8 cellular contexts compared by ENCODE assay signal in genomic region chr7:44082541-44083207, GRCh38. TPM values are rescaled to one million over a fixed set of nuclear protein-coding genes. Genes with fewer than 3 reads are reported as not detected.
A peak's percentile ranks its signal among the peaks of the same experiment; 100 is the strongest.
DNase-seq lines count a peak whose midpoint lies in the region; ATAC-seq, FAIRE-seq and TF ChIP-seq lines count a peak whose summit lies in the region.

No MANE protein-coding gene starts in this region.

- peaks cover 13% of the 10 kb centered on the region for H3K36me3 Mint-ChIP-seq in T-helper 1 cell treated with Interleukin-12 subunit alpha and Interleukin-12 subunit beta and Interleukin-4 antibody, amounts not matched to agents 30 μg/mL and 1 μg/mL, for 36 hours (ENCODE audit: low read depth)

- WGBS in psoas muscle, 3 donors, result 0 to 1% (median 0%) methylated on average over 41 to 54 of the region's 54 CpGs

- H3K4me3 ChIP-seq in right atrium auricular region, result peak overlapping the region; percentile 62 to 82
- peak overlapping the region; percentile 73 for H3K4me3 ChIP-seq in psoas muscle

- H3K27ac ChIP-seq in angular gyrus (ENCODE audit: low read depth, low read length), result peak overlapping the region; percentile 80
- H3K27ac ChIP-seq in right atrium auricular region, result peak overlapping the region; percentile 92 to 93
- H3K27ac ChIP-seq in psoas muscle, result peak overlapping the region; percentile 83

- H3K9me3 ChIP-seq in right atrium auricular region, result no peaks in the 10 kb centered on the region
- no peaks in the 10 kb centered on the region for H3K9me3 ChIP-seq in psoas muscle

- peak; percentile 97 for DNase-seq in NCI-H1694 (lab: John Stamatoyannopoulos, UW)
- DNase-seq in right atrium auricular region (ENCODE audit: low spot score), result peak; percentile 99
- peak; percentile 99 to 100 for DNase-seq in psoas muscle
- DNase-seq in urothelium cell line (ENCODE audit: low spot score), result peak; percentile 100

- ATAC-seq in GM18498 (IDR thresholded peaks at IDR 0.05; ENCODE audit: unreplicated experiment), result peak; percentile 92
- peak; percentile 93 for ATAC-seq in HG02885 (IDR thresholded peaks at IDR 0.05; ENCODE audit: poor library complexity, unreplicated experiment)
- ATAC-seq in psoas muscle, result peak; percentile 94 to 96 (median 94)

- no peaks in the 10 kb centered on the region for H3K27me3 Mint-ChIP-seq in T-helper 1 cell treated with Interleukin-12 subunit alpha and Interleukin-12 subunit beta and Interleukin-4 antibody, amounts not matched to agents 30 μg/mL and 1 μg/mL, for 36 hours (ENCODE audit: low read depth)

- H3K27me3 ChIP-seq in right atrium auricular region, result no peaks in the 10 kb centered on the region
- no peaks in the 10 kb centered on the region for H3K27me3 ChIP-seq in psoas muscle (ENCODE audit: insufficient read depth in 3 of 3, low read length in 2 of 3)

- TF ChIP-seq CTCF in right atrium auricular region (IDR thresholded peaks at IDR 0.05) (no peak), psoas muscle (IDR thresholded peaks at IDR 0.05) (no peak)

- H3K4me3 Mint-ChIP-seq in T-helper 1 cell treated with Interleukin-12 subunit alpha and Interleukin-12 subunit beta and Interleukin-4 antibody, amounts not matched to agents 30 μg/mL and 1 μg/mL, for 36 hours, result peak overlapping the region; percentile 88

- H3K4me1 ChIP-seq in right atrium auricular region (peaks cover 0 to 45% of the 10 kb centered on the region in 2 donors), psoas muscle (peaks cover 35% of the 10 kb centered on the region)

- intact Hi-C loops in psoas muscle (cut with DNase I), result loop anchor here in 1 of 2 donors (5.0 kb wide), 3 partner anchors 40 to 120 kb away; partner anchors contain the start of genes DBNL, POLD2 and YKT6

- peak; percentile 90 for FAIRE-seq in urothelium cell line (lab: Jason Lieb, UNC)

- H3K27ac Mint-ChIP-seq in T-helper 1 cell treated with Interleukin-12 subunit alpha and Interleukin-12 subunit beta and Interleukin-4 antibody, amounts not matched to agents 30 μg/mL and 1 μg/mL, for 36 hours, result peak overlapping the region; percentile 71

- H3K9me3 Mint-ChIP-seq in T-helper 1 cell treated with Interleukin-12 subunit alpha and Interleukin-12 subunit beta and Interleukin-4 antibody, amounts not matched to agents 30 μg/mL and 1 μg/mL, for 36 hours, result no peaks in the 10 kb centered on the region

- H3K36me3 ChIP-seq in right atrium auricular region, result peaks cover 29% of the 10 kb centered on the region
- H3K36me3 ChIP-seq in psoas muscle (ENCODE audit: insufficient read depth in 1 of 2, low read depth in 1 of 2), result peaks cover 0 to 30% of the 10 kb centered on the region in 2 donors

- H3K4me1 Mint-ChIP-seq in T-helper 1 cell treated with Interleukin-12 subunit alpha and Interleukin-12 subunit beta and Interleukin-4 antibody, amounts not matched to agents 30 μg/mL and 1 μg/mL, for 36 hours (ENCODE audit: low read depth), result peaks cover 18% of the 10 kb centered on the region

RNA-seq across cellular contexts. Expression of gene POLM, which starts 0.3 kb away (rescaled TPM):
- total RNA-seq in right atrium auricular region (10 to 100 TPM; 18.5 to 31.3 TPM), psoas muscle (10 to 100 TPM in 3 of 4 donors, 1 to 10 TPM in 1; 7.7 to 13.1 (median 10.4) TPM)
- polyA plus RNA-seq in psoas muscle, result 1 to 10 TPM; 7.1 to 9.6 (median 7.1) TPM

RNA-seq across cellular contexts. Expression of gene PGAM2, which starts 17.3 kb away (rescaled TPM):
- total RNA-seq in right atrium auricular region (1,000 to 10,000 TPM in 1 of 2 donors, 100 to 1,000 TPM in 1; 680 to 2,809 TPM), psoas muscle (100 to 1,000 TPM; 214 to 449 (median 298) TPM)
- 1,000 to 10,000 TPM in 1 of 3 donors, 100 to 1,000 TPM in 2; 285 to 1,581 (median 569) TPM for polyA plus RNA-seq in psoas muscle

RNA-seq across cellular contexts. Expression of gene AEBP1, which starts 21.5 kb away (rescaled TPM):
- 100 to 1,000 TPM in 1 of 2 donors, 10 to 100 TPM in 1; 84.4 to 193 TPM for total RNA-seq in right atrium auricular region
- total RNA-seq in psoas muscle, result 10 to 100 TPM in 3 of 4 donors, 1 to 10 TPM in 1; 6.9 to 22.0 (median 14.6) TPM
- polyA plus RNA-seq in psoas muscle, result 1 to 10 TPM; 2.8 to 7.8 (median 5.9) TPM

RNA-seq across cellular contexts. Expression of gene DBNL, which starts 38.2 kb away (rescaled TPM):
- total RNA-seq in right atrium auricular region (10 to 100 TPM; 31.4 to 66.2 TPM), psoas muscle (10 to 100 TPM; 33.4 to 45.1 (median 38.7) TPM)
- 10 to 100 TPM; 35.5 to 66.7 (median 53.0) TPM for polyA plus RNA-seq in psoas muscle

RNA-seq across cellular contexts. Expression of gene POLD2, which starts 40.7 kb away (rescaled TPM):
- total RNA-seq in right atrium auricular region (10 to 100 TPM; 71.4 to 76.5 TPM), psoas muscle (100 to 1,000 TPM in 3 of 4 donors, 10 to 100 TPM in 1; 79.2 to 127 (median 119) TPM)
- 10 to 100 TPM; 57.3 to 87.1 (median 81.3) TPM for polyA plus RNA-seq in psoas muscle

Comparison
In these comparisons a context has a peak if more than half of its experiments do, and no peak if none do; other contexts are left out.
1. Peak in every context shown above with its lines: DNase-seq, ATAC-seq, H3K4me3 ChIP-seq and H3K27ac ChIP-seq.